ENCODE assay signal across 28 cellular contexts in genomic region chr20:63491635-63492230, GRCh38. TPM values are rescaled to one million over a fixed set of nuclear protein-coding genes. Genes with fewer than 3 reads are reported as not detected.
"Had no signal": no experiment of that assay in that cellular context is flagged by ENCODE, and none has a peak within 500 bp of the region (broad histone marks: within the 10 kb centered on the region; RNA-seq: fewer than 3 reads in every experiment).

No MANE protein-coding gene starts in this region.

- ATAC-seq: heart left ventricle; left colon; left lung; lower lobe of right lung; naive thymus-derived CD8-positive, alpha-beta T cell; pancreas; right cardiac atrium; stimulated activated naive B cell treated with anti-CD40 and anti-IgM and Interleukin-4, amounts not matched to agents 10 μg/mL and 1 μg/mL and 100 μg/mL, for 72 hours; stimulated activated naive CD8-positive, alpha-beta T cell treated with anti-CD3 and anti-CD28 coated beads, Interleukin-15, Interleukin-2, amounts not matched to agents 100 U/mL and 50 U/mL, for 24 hours; upper lobe of right lung had no signal

- H3K4me1 ChIP-seq: prostate gland, testis, thyroid gland had no signal

- H3K36me3 ChIP-seq: left lung, lower lobe of right lung, pancreas, prostate gland, thyroid gland, transverse colon, upper lobe of right lung had no signal

- H3K4me3 ChIP-seq: heart left ventricle, left lung, lower lobe of right lung, pancreas, prostate gland, smooth muscle cell, stomach, testis, thyroid gland, transverse colon, upper lobe of right lung had no signal

- H3K27me3 ChIP-seq: pancreas, testis had no signal

- H3K27ac ChIP-seq: heart left ventricle, left lung, lower lobe of right lung, pancreas, prostate gland, stomach, testis, thyroid gland, transverse colon, upper lobe of right lung had no signal

- H3K4me2 ChIP-seq: smooth muscle cell had no signal

- FAIRE-seq: pancreas had no signal

- DNase-seq: islet precursor cell; kidney glomerular epithelial cell; left colon; lower lobe of right lung; mammary epithelial cell; mesenchymal stem cell; naive thymus-derived CD8-positive, alpha-beta T cell; nucleus accumbens; stimulated activated CD4-positive, alpha-beta T cell treated with anti-CD3 and anti-CD28 coated beads, Interleukin-1b, Interleukin-23, amount 100 ng/mL, for 48 hours; stimulated activated CD4-positive, alpha-beta T cell treated with anti-CD3 and anti-CD28 coated beads, Interleukin-4, amount 100 ng/mL, for 1 hour; stimulated activated naive B cell treated with anti-CD40 and anti-IgM and Interleukin-4, amounts not matched to agents 10 μg/mL and 1 μg/mL and 100 μg/mL, for 72 hours; stimulated activated naive CD8-positive, alpha-beta T cell treated with anti-CD3 and anti-CD28 coated beads, Interleukin-15, Interleukin-2, amounts not matched to agents 100 U/mL and 50 U/mL, for 24 hours; stomach; testis; thyroid gland; transverse colon; upper lobe of right lung had no signal

- H3K9me3 ChIP-seq: heart left ventricle, left lung, lower lobe of right lung, pancreas, prostate gland, stomach, testis, thyroid gland, transverse colon, upper lobe of right lung had no signal

RNA-seq across cellular contexts. Expression of gene EEF1A2, which starts 7.2 kb away (rescaled TPM):
- total RNA-seq: osteoblast had no signal
- polyA plus RNA-seq: naive thymus-derived CD8-positive, alpha-beta T cell had no signal

RNA-seq across cellular contexts. Expression of gene KCNQ2, which starts 19.3 kb away (rescaled TPM):
- total RNA-seq: left lung, liver, lower lobe of right lung, mammary epithelial cell, upper lobe of right lung had no signal
- polyA plus RNA-seq: heart left ventricle; liver; mammary epithelial cell; naive thymus-derived CD8-positive, alpha-beta T cell had no signal

RNA-seq across cellular contexts. Expression of gene PTK6, which starts 45.4 kb away (rescaled TPM):
- total RNA-seq: neural crest cell, osteoblast, skeletal muscle tissue, smooth muscle cell had no signal

RNA-seq across cellular contexts. Expression of gene SRMS, which starts 55.8 kb away (rescaled TPM):
- total RNA-seq: heart left ventricle; left lung; liver; lower lobe of right lung; mucosa of gallbladder; naive thymus-derived CD8-positive, alpha-beta T cell; neural crest cell; osteoblast; pancreas; right cardiac atrium; skeletal muscle tissue; smooth muscle cell; thyroid gland; upper lobe of right lung had no signal
- polyA plus RNA-seq: heart left ventricle; liver; naive thymus-derived CD8-positive, alpha-beta T cell; pancreas; right cardiac atrium; smooth muscle cell had no signal
